8 cellular contexts compared by ENCODE assay signal in genomic region chr5:177456591-177456964, GRCh38. TPM values are rescaled to one million over a fixed set of nuclear protein-coding genes. Genes with fewer than 3 reads are reported as not detected.
A peak's percentile ranks its signal among the peaks of the same experiment; 100 is the strongest.
DNase-seq lines count a peak whose midpoint lies in the region; ATAC-seq and TF ChIP-seq lines count a peak whose summit lies in the region.

No MANE protein-coding gene starts in this region.

- peaks cover 13% of the 10 kb centered on the region for H3K27me3 ChIP-seq in iPS-20b (ENCODE audit: insufficient read depth, low read length)
- H3K27me3 ChIP-seq in stomach smooth muscle (ENCODE audit: control insufficient read depth in 1 of 2, insufficient read depth in 2 of 2, low read length in 2 of 2), result peaks cover 2 to 7% of the 10 kb centered on the region in 2 donors
- H3K27me3 ChIP-seq in Peyer's patch, result no peaks in the 10 kb centered on the region

- H3K4me1 ChIP-seq in iPS-20b (ENCODE audit: insufficient read depth, low read length), result peaks cover 5% of the 10 kb centered on the region; the same call in 1 of the 2 replicates
- peaks cover 39% of the 10 kb centered on the region for H3K4me1 ChIP-seq in stomach smooth muscle (ENCODE audit: control insufficient read depth, insufficient read depth, low read length)
- H3K4me1 ChIP-seq in Peyer's patch, result peaks cover 3 to 24% (median 10%) of the 10 kb centered on the region in 4 donors

- H3K27ac ChIP-seq in iPS-20b (ENCODE audit: low read length) (peak overlapping the region; percentile 29), stomach smooth muscle (ENCODE audit: low read length) (peak overlapping the region; percentile 69), Peyer's patch (peak overlapping the region in 1 of 4 donors; percentile 92)

- no peaks in the 10 kb centered on the region for H3K9me3 Mint-ChIP-seq in activated T-cell treated with anti-CD3 and anti-CD28 coated beads, Interleukin-2, amount 50 U/mL, for 72 hours

- H3K4me3 Mint-ChIP-seq in activated T-cell treated with anti-CD3 and anti-CD28 coated beads, Interleukin-2, amount 50 U/mL, for 72 hours, result peak overlapping the region; percentile 80 to 86
- peak overlapping the region; percentile 85 for H3K4me3 Mint-ChIP-seq in T-helper 17 cell

- TF ChIP-seq CTCF in Peyer's patch (IDR thresholded peaks at IDR 0.05), result peak in 1 of 6 experiments; percentile 19

- ATAC-seq in activated T-cell treated with anti-CD3 and anti-CD28 coated beads, Interleukin-2, amount 50 U/mL, for 72 hours (replicated peaks in 1 of 2), result no peak
- ATAC-seq in T-helper 17 cell, result no peak

- H3K4me1 Mint-ChIP-seq in activated T-cell treated with anti-CD3 and anti-CD28 coated beads, Interleukin-2, amount 50 U/mL, for 72 hours (ENCODE audit: low read depth), result peaks cover 36% of the 10 kb centered on the region
- H3K4me1 Mint-ChIP-seq in T-helper 17 cell, result peaks cover 32% of the 10 kb centered on the region

- peaks cover 46% of the 10 kb centered on the region for H3K36me3 ChIP-seq in iPS-20b (ENCODE audit: insufficient read depth, low read depth, low read length)
- H3K36me3 ChIP-seq in stomach smooth muscle (ENCODE audit: control insufficient read depth in 2 of 2, insufficient read depth in 2 of 2, low read length in 2 of 2), result peaks cover 0 to 13% of the 10 kb centered on the region in 2 donors
- H3K36me3 ChIP-seq in Peyer's patch, result no peaks in the 10 kb centered on the region

- no peaks in the 10 kb centered on the region for H3K27me3 Mint-ChIP-seq in activated T-cell treated with anti-CD3 and anti-CD28 coated beads, Interleukin-2, amount 50 U/mL, for 72 hours (ENCODE audit: low read depth)
- no peaks in the 10 kb centered on the region for H3K27me3 Mint-ChIP-seq in T-helper 17 cell

- DNase-seq in activated T-cell treated with anti-CD3 and anti-CD28 coated beads, Interleukin-2, amount 50 U/mL, for 72 hours, result no peak
- DNase-seq in activated T-cell treated with anti-CD3 and anti-CD28 coated beads for 4 hours (no peak), T-helper 17 cell (no peak), hepatic stellate cell (ENCODE audit: low spot score) (no peak), COR-L47 (lab: John Stamatoyannopoulos, UW) (no peak), Peyer's patch (no peak)

- no peak overlapping the region for H3K27ac Mint-ChIP-seq in activated T-cell treated with anti-CD3 and anti-CD28 coated beads, Interleukin-2, amount 50 U/mL, for 72 hours
- H3K27ac Mint-ChIP-seq in T-helper 17 cell, result peak overlapping the region; percentile 95

- H3K9me3 ChIP-seq in T-helper 17 cell (ENCODE audit: control insufficient read depth, low read length, poor library complexity, severe bottlenecking) (no peaks in the 10 kb centered on the region), iPS-20b (ENCODE audit: insufficient read depth, low read depth, low read length) (no peaks in the 10 kb centered on the region), stomach smooth muscle (ENCODE audit: control insufficient read depth in 2 of 2, low read length in 2 of 2) (no peaks in the 10 kb centered on the region), Peyer's patch (no peaks in the 10 kb centered on the region)

- TF ChIP-seq POLR2A in Peyer's patch (IDR thresholded peaks at IDR 0.05), result no peak

- H3K9ac ChIP-seq in iPS-20b (ENCODE audit: low read depth, low read length) (no peak overlapping the region), stomach smooth muscle (ENCODE audit: low read length in 2 of 2) (no peak overlapping the region)

- H3K4me3 ChIP-seq in iPS-20b (ENCODE audit: low read length) (no peak overlapping the region), stomach smooth muscle (ENCODE audit: low read length in 2 of 2) (no peak overlapping the region), Peyer's patch (no peak overlapping the region)

- H3K36me3 Mint-ChIP-seq in activated T-cell treated with anti-CD3 and anti-CD28 coated beads, Interleukin-2, amount 50 U/mL, for 72 hours (ENCODE audit: insufficient read depth in 2 of 2), result peaks cover 0 to 5% of the 10 kb centered on the region in 2 donors
- no peaks in the 10 kb centered on the region for H3K36me3 Mint-ChIP-seq in T-helper 17 cell (ENCODE audit: low read depth)

RNA-seq across cellular contexts. Expression of gene PRR7, which starts 10.0 kb away (rescaled TPM):
- 10 to 100 TPM; 12.1 to 16.0 TPM for total RNA-seq in activated T-cell treated with anti-CD3 and anti-CD28 coated beads, Interleukin-2, amount 50 U/mL, for 72 hours
- 10 to 100 TPM; 32.0 to 40.1 TPM for total RNA-seq in T-helper 17 cell
- total RNA-seq in Peyer's patch, result 1 to 10 TPM in 2 of 4 donors, under 1 TPM in 1, not detected in 1; 0.70 to 2.2 (median 1.9) TPM

RNA-seq across cellular contexts. Expression of gene DBN1, which starts 16.9 kb away (rescaled TPM):
- total RNA-seq in activated T-cell treated with anti-CD3 and anti-CD28 coated beads, Interleukin-2, amount 50 U/mL, for 72 hours, result 10 to 100 TPM; 69.5 to 98.8 TPM
- total RNA-seq in T-helper 17 cell (1 to 10 TPM; 1.2 to 5.0 TPM), Peyer's patch (10 to 100 TPM; 14.2 to 77.6 (median 23.1) TPM)

RNA-seq across cellular contexts. Expression of gene GRK6, which starts 30.1 kb away (rescaled TPM):
- 100 to 1,000 TPM; 133 to 135 TPM for total RNA-seq in activated T-cell treated with anti-CD3 and anti-CD28 coated beads, Interleukin-2, amount 50 U/mL, for 72 hours
- total RNA-seq in T-helper 17 cell (100 to 1,000 TPM; 178 to 232 TPM), Peyer's patch (100 to 1,000 TPM in 1 of 4 donors, 10 to 100 TPM in 3; 36.2 to 140 (median 40.7) TPM)

RNA-seq across cellular contexts. Expression of gene PDLIM7, which starts 40.8 kb away (rescaled TPM):
- 10 to 100 TPM; 87.5 to 93.9 TPM for total RNA-seq in activated T-cell treated with anti-CD3 and anti-CD28 coated beads, Interleukin-2, amount 50 U/mL, for 72 hours
- total RNA-seq in T-helper 17 cell (10 to 100 TPM in 1 of 2 donors, 1 to 10 TPM in 1; 6.8 to 16.2 TPM), Peyer's patch (100 to 1,000 TPM in 1 of 4 donors, 10 to 100 TPM in 3; 17.4 to 137 (median 23.3) TPM)

RNA-seq across cellular contexts. Expression of gene F12, which starts 47.2 kb away (rescaled TPM):
- total RNA-seq in activated T-cell treated with anti-CD3 and anti-CD28 coated beads, Interleukin-2, amount 50 U/mL, for 72 hours, result 1 to 10 TPM; 6.5 to 6.7 TPM
- total RNA-seq in T-helper 17 cell (1 to 10 TPM in 1 of 2 donors, under 1 TPM in 1; 0.62 to 1.1 TPM), Peyer's patch (10 to 100 TPM in 1 of 4 donors, 1 to 10 TPM in 3; 1.7 to 22.2 (median 7.8) TPM)

Comparison
In these comparisons a context has a peak if more than half of its experiments do, and no peak if none do; other contexts are left out.
1. RNA of gene PRR7, which starts 10.0 kb away (total RNA-seq): 32.0 to 40.1 TPM in T-helper 17 cell and 12.1 to 16.0 TPM in activated T-cell treated with anti-CD3 and anti-CD28 coated beads, Interleukin-2, amount 50 U/mL, for 72 hours; 0.70 to 2.2 TPM in Peyer's patch; every median in the first group is over 4 times any median in the second.